Comparison of ENCODE assay signal across 8 cellular contexts in the genomic region with DNA sequence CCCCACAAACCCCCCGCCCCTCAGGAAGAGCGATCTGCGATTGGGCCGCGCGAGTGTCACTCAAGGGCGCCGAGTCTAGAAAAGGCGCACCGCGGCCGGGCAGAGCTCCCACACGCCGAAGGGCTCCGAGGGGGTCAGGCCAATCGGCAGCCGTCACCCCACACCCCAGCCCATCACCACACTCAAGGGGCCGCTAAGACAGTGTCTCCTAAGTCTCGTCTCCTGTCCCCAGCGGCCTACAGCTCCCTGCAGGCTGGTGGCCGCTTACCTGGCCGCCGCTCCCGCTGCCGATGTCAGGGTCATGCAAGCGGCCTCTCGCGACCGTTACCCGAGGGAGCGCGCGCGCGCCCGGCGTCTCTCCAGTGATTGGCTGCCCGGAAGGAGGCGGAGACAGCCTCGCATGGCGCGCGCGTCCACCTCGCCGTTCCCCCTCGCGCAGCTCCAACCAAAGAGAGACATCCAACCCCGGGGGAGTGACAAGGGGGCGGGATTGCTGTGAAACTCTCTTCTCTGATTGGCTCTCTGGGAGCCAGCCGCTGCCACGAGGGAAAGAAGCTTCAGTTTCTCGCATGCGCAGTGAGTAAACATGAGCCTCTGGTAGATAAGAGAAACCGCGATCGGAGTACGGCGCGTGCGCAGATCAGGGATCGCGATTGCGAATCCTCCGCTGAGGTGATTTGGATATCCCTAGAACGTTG. TPM values are rescaled to one million over a fixed set of nuclear protein-coding genes. Genes with fewer than 3 reads are reported as not detected.
A peak's percentile ranks its signal among the peaks of the same experiment; 100 is the strongest.
DNase-seq lines count a peak whose midpoint lies in the region; ATAC-seq, FAIRE-seq and TF ChIP-seq lines count a peak whose summit lies in the region.

Gene MPHOSPH9, minus strand, starts transcription at position 335 of the 698 bp plus-strand sequence. CDS start 2,777 bp downstream, outside the sequence.
Gene MTRFR, plus strand, starts transcription at position 630 of the 698 bp plus-strand sequence. CDS start 20,239 bp downstream, outside the sequence.

- H3K9me3 Mint-ChIP-seq in astrocyte (ENCODE audit: unreplicated experiment) = no peaks in the 10 kb centered on the region

- DNase-seq in NCI-H2029 (lab: John Stamatoyannopoulos, UW) (peak; percentile 100), T-helper 22 cell (ENCODE audit: low read depth) (peak; percentile 99), astrocyte (ENCODE audit: low read depth) (peak; percentile 96), hepatic stellate cell (ENCODE audit: low spot score) (peak; percentile 99), aorta (peak; percentile 99)

- FAIRE-seq in astrocyte (lab: Jason Lieb, UNC) = peak; percentile 80

- peak within 1 kb of the TSS; percentile 99 for H3K4me3 Mint-ChIP-seq in astrocyte (ENCODE audit: unreplicated experiment)

- H3K4me1 ChIP-seq in astrocyte (ENCODE audit: insufficient read depth, low read length) = peaks cover 12% of the 10 kb centered on the region
- H3K4me1 ChIP-seq in rectal smooth muscle tissue (ENCODE audit: control insufficient read depth, insufficient read depth, low read length) = peaks cover 10% of the 10 kb centered on the region
- no peaks in the 10 kb centered on the region for H3K4me1 ChIP-seq in aorta (ENCODE audit: control insufficient read depth in 1 of 2, insufficient read depth in 2 of 2, low read length in 2 of 2)

- peaks cover 5% of the 10 kb centered on the region for H3K4me1 Mint-ChIP-seq in astrocyte (ENCODE audit: low read depth, unreplicated experiment)

- H3K36me3 Mint-ChIP-seq in astrocyte (ENCODE audit: low read depth, unreplicated experiment) = no peaks in the 10 kb centered on the region

- H3K9me3 ChIP-seq in astrocyte (ENCODE audit: insufficient read depth, low read depth, low read length) (no peaks in the 10 kb centered on the region), aorta (ENCODE audit: control insufficient read depth, low read length) (no peaks in the 10 kb centered on the region)

- ATAC-seq in GM18505 (IDR thresholded peaks at IDR 0.05; ENCODE audit: unreplicated experiment) = peak; percentile 73
- ATAC-seq in HG02973 (IDR thresholded peaks at IDR 0.05; ENCODE audit: unreplicated experiment) = peak; percentile 79
- ATAC-seq in aorta (ENCODE audit: low FRiP score) = peak; percentile 100

- peaks cover 68% of the 10 kb centered on the region for H3K79me2 ChIP-seq in astrocyte (ENCODE audit: insufficient read depth, low read length)

- H3K27me3 Mint-ChIP-seq in astrocyte (ENCODE audit: low read depth, unreplicated experiment) = no peaks in the 10 kb centered on the region

- intact Hi-C loops in aorta (cut with DNase I) = loop anchor here (2.0 to 10.0 kb wide), 5 partner anchors 81 to 368 kb away; partner anchors contain the start of genes OGFOD2 (in 2 of the 2) and PITPNM2 (in 1 of the 2)

- H3K36me3 ChIP-seq in astrocyte (ENCODE audit: insufficient read depth, low read length) = peaks cover 8% of the 10 kb centered on the region
- no peaks in the 10 kb centered on the region for H3K36me3 ChIP-seq in rectal smooth muscle tissue (ENCODE audit: control insufficient read depth, insufficient read depth, low read length)
- no peaks in the 10 kb centered on the region for H3K36me3 ChIP-seq in aorta (ENCODE audit: control insufficient read depth in 1 of 2, insufficient read depth in 2 of 2, low read length in 1 of 2)

- TF ChIP-seq CTCF in astrocyte (IDR thresholded peaks at IDR 0.05; ENCODE audit: insufficient read depth, low read depth, low read length) = no peak

- H4K20me1 ChIP-seq in astrocyte (ENCODE audit: insufficient read depth, low read length) = peaks cover 6% of the 10 kb centered on the region

- H3K4me3 ChIP-seq in astrocyte (ENCODE audit: insufficient read depth, low read depth, low read length) (peak within 1 kb of the TSS; percentile 89), rectal smooth muscle tissue (ENCODE audit: low read length) (peak within 1 kb of the TSS; percentile 92), aorta (ENCODE audit: low read length in 2 of 2) (peak within 1 kb of the TSS; percentile 46 to 77)

- peak; percentile 100 for TF ChIP-seq POLR2A in GM18505 (IDR thresholded peaks at IDR 0.05; ENCODE audit: borderline replicate concordance, extremely low read depth, insufficient read depth, insufficient read length)

- H3K27me3 ChIP-seq in astrocyte (ENCODE audit: insufficient read depth, low read length) (no peaks in the 10 kb centered on the region), rectal smooth muscle tissue (ENCODE audit: control insufficient read depth, insufficient read depth, low read length) (no peaks in the 10 kb centered on the region), aorta (ENCODE audit: control insufficient read depth in 1 of 2, insufficient read depth in 2 of 2, low read length in 1 of 2) (no peaks in the 10 kb centered on the region)

- H3K9ac ChIP-seq in astrocyte (ENCODE audit: low read length) (peak within 1 kb of the TSS; percentile 91), rectal smooth muscle tissue (ENCODE audit: low read length) (peak within 1 kb of the TSS; percentile 93)

- H3K27ac ChIP-seq in astrocyte (ENCODE audit: low read depth, low read length) (peak within 1 kb of the TSS; percentile 80), rectal smooth muscle tissue (ENCODE audit: low read depth, low read length) (peak within 1 kb of the TSS; percentile 95), aorta (ENCODE audit: low read depth in 1 of 2, low read length in 2 of 2) (peak within 1 kb of the TSS in 1 of 2 donors; percentile 80)

- peak within 1 kb of the TSS; percentile 91 for H3K27ac Mint-ChIP-seq in astrocyte (ENCODE audit: unreplicated experiment)

- WGBS in aorta, 2 donors = 0% methylated on average over 42 to 66 of the region's 66 CpGs

- peak within 1 kb of the TSS; percentile 91 for H2AFZ ChIP-seq in astrocyte (ENCODE audit: low read depth, low read length)

- H3K4me2 ChIP-seq in astrocyte (ENCODE audit: low read length) = peak within 1 kb of the TSS; percentile 96

RNA-seq across cellular contexts. Expression of gene MPHOSPH9, which starts in this region (rescaled TPM):
- 21.6 and 24.9 TPM in 2 replicates for total RNA-seq in astrocyte
- 10 to 100 TPM; 13.4 to 25.1 TPM for total RNA-seq in aorta
- 1 to 10 TPM; 2.0 to 5.2 TPM for polyA plus RNA-seq in aorta

RNA-seq across cellular contexts. Expression of gene MTRFR, which starts in this region (rescaled TPM):
- 11.1 and 12.4 TPM in 2 replicates for total RNA-seq in astrocyte
- 10 to 100 TPM in 1 of 2 donors, 1 to 10 TPM in 1; 8.6 to 12.1 TPM for total RNA-seq in aorta
- polyA plus RNA-seq in aorta = 10 to 100 TPM in 1 of 2 donors, 1 to 10 TPM in 1; 4.3 to 11.4 TPM
